In the genomic region with DNA sequence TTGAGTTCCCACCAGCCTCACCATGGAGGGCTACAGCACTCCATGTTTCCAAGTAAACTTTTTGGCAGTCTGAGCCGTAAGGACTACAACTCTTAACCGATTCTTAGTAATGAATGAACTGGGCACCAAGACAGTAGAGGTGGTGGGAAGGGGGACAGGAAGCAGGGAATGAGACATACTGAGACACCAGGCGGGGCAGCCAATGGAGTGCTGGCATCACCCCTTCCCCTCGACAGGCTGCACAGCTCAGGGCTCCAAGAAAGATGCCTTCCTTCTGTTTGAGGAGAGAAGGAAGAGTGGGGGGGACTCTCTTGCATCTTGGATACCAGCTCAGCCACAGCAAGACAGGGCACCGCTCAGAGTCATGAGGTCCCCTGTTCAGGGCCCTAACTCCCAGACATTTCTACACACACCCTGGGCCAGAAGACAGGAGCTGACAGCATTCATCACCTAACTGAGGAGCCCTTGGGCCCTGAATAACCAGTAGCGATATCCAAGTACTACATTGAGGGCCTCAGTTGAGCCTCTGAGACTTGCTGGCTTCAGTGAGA, we compare ENCODE assay signal across 8 cellular contexts. TPM values are rescaled to one million over a fixed set of nuclear protein-coding genes. Genes with fewer than 3 reads are reported as not detected.
A peak's percentile ranks its signal among the peaks of the same experiment; 100 is the strongest.
DNase-seq lines count a peak whose midpoint lies in the region; ATAC-seq lines count a peak whose summit lies in the region.

No MANE protein-coding gene starts in this region.

- H3K9me3 Mint-ChIP-seq in activated T-cell treated with anti-CD3 and anti-CD28 coated beads, Interleukin-2, amount 50 U/mL, for 24 hours, result no peaks in the 10 kb centered on the region
- no peaks in the 10 kb centered on the region for H3K9me3 Mint-ChIP-seq in activated T-helper 2 cell treated with anti-CD3 and anti-CD28 coated beads, Interferon-gamma antibody, Interleukin-2, Interleukin-4, amounts not matched to agents 10 μg/mL and 5 μg/mL and 100 μg/mL, durations not matched to agents 14 hours and 24 hours and 36 hours
- no peaks in the 10 kb centered on the region for H3K9me3 Mint-ChIP-seq in stimulated activated naive B cell treated with anti-CD40 and anti-IgM and Interleukin-4, amounts not matched to agents 10 μg/mL and 1 μg/mL and 100 μg/mL, for 72 hours

- peak; percentile 8 for ATAC-seq in HG02981 (IDR thresholded peaks at IDR 0.05; ENCODE audit: unreplicated experiment)
- peak; percentile 21 to 25 for ATAC-seq in stimulated activated naive B cell treated with anti-CD40 and anti-IgM and Interleukin-4, amounts not matched to agents 10 μg/mL and 1 μg/mL and 100 μg/mL, for 72 hours (replicated peaks)
- no peak for ATAC-seq in GM19452 (IDR thresholded peaks at IDR 0.05; ENCODE audit: unreplicated experiment)
- no peak for ATAC-seq in HG03521 (IDR thresholded peaks at IDR 0.05; ENCODE audit: unreplicated experiment)

- intact Hi-C loops in activated T-helper 2 cell treated with anti-CD3 and anti-CD28 coated beads, Interferon-gamma antibody, Interleukin-2, Interleukin-4, amounts not matched to agents 10 μg/mL and 5 μg/mL and 100 μg/mL, durations not matched to agents 14 hours and 24 hours and 36 hours (cut with micrococcal nuclease), result loop anchor here (1.0 to 5.0 kb wide), 2 partner anchors 46 to 112 kb away; a partner anchor contains a TSS

- H3K4me3 Mint-ChIP-seq in activated T-cell treated with anti-CD3 and anti-CD28 coated beads, Interleukin-2, amount 50 U/mL, for 24 hours, result no peak overlapping the region
- no peak overlapping the region for H3K4me3 Mint-ChIP-seq in activated T-helper 2 cell treated with anti-CD3 and anti-CD28 coated beads, Interferon-gamma antibody, Interleukin-2, Interleukin-4, amounts not matched to agents 10 μg/mL and 5 μg/mL and 100 μg/mL, durations not matched to agents 14 hours and 24 hours and 36 hours (ENCODE audit: low read depth)
- H3K4me3 Mint-ChIP-seq in stimulated activated naive B cell treated with anti-CD40 and anti-IgM and Interleukin-4, amounts not matched to agents 10 μg/mL and 1 μg/mL and 100 μg/mL, for 72 hours, result peak overlapping the region; percentile 53 to 57

- DNase-seq in activated T-cell treated with anti-CD3 and anti-CD28 coated beads, Interleukin-2, amount 50 U/mL, for 24 hours, result no peak
- no peak for DNase-seq in activated T-cell treated with anti-CD3 and anti-CD28 coated beads for 4 hours
- no peak for DNase-seq in activated T-helper 2 cell treated with anti-CD3 and anti-CD28 coated beads, Interferon-gamma antibody, Interleukin-2, Interleukin-4, amounts not matched to agents 10 μg/mL and 5 μg/mL and 100 μg/mL, durations not matched to agents 14 hours and 24 hours and 36 hours (ENCODE audit: low spot score)
- no peak for DNase-seq in stimulated activated naive B cell treated with anti-CD40 and anti-IgM and Interleukin-4, amounts not matched to agents 10 μg/mL and 1 μg/mL and 100 μg/mL, for 72 hours
- no peak for DNase-seq in NCI-H1694 (lab: John Stamatoyannopoulos, UW)

- H3K4me1 Mint-ChIP-seq in activated T-cell treated with anti-CD3 and anti-CD28 coated beads, Interleukin-2, amount 50 U/mL, for 24 hours (ENCODE audit: low read depth), result peaks cover 69% of the 10 kb centered on the region
- H3K4me1 Mint-ChIP-seq in activated T-helper 2 cell treated with anti-CD3 and anti-CD28 coated beads, Interferon-gamma antibody, Interleukin-2, Interleukin-4, amounts not matched to agents 10 μg/mL and 5 μg/mL and 100 μg/mL, durations not matched to agents 14 hours and 24 hours and 36 hours (ENCODE audit: low read depth), result peaks cover 44% of the 10 kb centered on the region
- peaks cover 50 to 72% of the 10 kb centered on the region in 2 donors for H3K4me1 Mint-ChIP-seq in stimulated activated naive B cell treated with anti-CD40 and anti-IgM and Interleukin-4, amounts not matched to agents 10 μg/mL and 1 μg/mL and 100 μg/mL, for 72 hours

- H3K27ac Mint-ChIP-seq in activated T-cell treated with anti-CD3 and anti-CD28 coated beads, Interleukin-2, amount 50 U/mL, for 24 hours, result peak overlapping the region; percentile 92
- H3K27ac Mint-ChIP-seq in activated T-helper 2 cell treated with anti-CD3 and anti-CD28 coated beads, Interferon-gamma antibody, Interleukin-2, Interleukin-4, amounts not matched to agents 10 μg/mL and 5 μg/mL and 100 μg/mL, durations not matched to agents 14 hours and 24 hours and 36 hours, result peak overlapping the region; percentile 58
- peak overlapping the region; percentile 95 for H3K27ac Mint-ChIP-seq in stimulated activated naive B cell treated with anti-CD40 and anti-IgM and Interleukin-4, amounts not matched to agents 10 μg/mL and 1 μg/mL and 100 μg/mL, for 72 hours

- H3K27me3 Mint-ChIP-seq in activated T-cell treated with anti-CD3 and anti-CD28 coated beads, Interleukin-2, amount 50 U/mL, for 24 hours, result no peaks in the 10 kb centered on the region
- no peaks in the 10 kb centered on the region for H3K27me3 Mint-ChIP-seq in activated T-helper 2 cell treated with anti-CD3 and anti-CD28 coated beads, Interferon-gamma antibody, Interleukin-2, Interleukin-4, amounts not matched to agents 10 μg/mL and 5 μg/mL and 100 μg/mL, durations not matched to agents 14 hours and 24 hours and 36 hours (ENCODE audit: low read depth)
- H3K27me3 Mint-ChIP-seq in stimulated activated naive B cell treated with anti-CD40 and anti-IgM and Interleukin-4, amounts not matched to agents 10 μg/mL and 1 μg/mL and 100 μg/mL, for 72 hours, result no peaks in the 10 kb centered on the region

- H3K36me3 Mint-ChIP-seq in activated T-cell treated with anti-CD3 and anti-CD28 coated beads, Interleukin-2, amount 50 U/mL, for 24 hours (ENCODE audit: low read depth), result peaks cover 5% of the 10 kb centered on the region
- no peaks in the 10 kb centered on the region for H3K36me3 Mint-ChIP-seq in activated T-helper 2 cell treated with anti-CD3 and anti-CD28 coated beads, Interferon-gamma antibody, Interleukin-2, Interleukin-4, amounts not matched to agents 10 μg/mL and 5 μg/mL and 100 μg/mL, durations not matched to agents 14 hours and 24 hours and 36 hours (ENCODE audit: low read depth)
- H3K36me3 Mint-ChIP-seq in stimulated activated naive B cell treated with anti-CD40 and anti-IgM and Interleukin-4, amounts not matched to agents 10 μg/mL and 1 μg/mL and 100 μg/mL, for 72 hours, result peaks cover 0 to 4% of the 10 kb centered on the region in 2 donors

RNA-seq across cellular contexts. Expression of a gene that starts 45.2 kb away (rescaled TPM):
- 87.4 and 89.3 TPM in 2 replicates for total RNA-seq in activated T-helper 2 cell treated with anti-CD3 and anti-CD28 coated beads, Interferon-gamma antibody, Interleukin-2, Interleukin-4, amounts not matched to agents 10 μg/mL and 5 μg/mL and 100 μg/mL, durations not matched to agents 14 hours and 24 hours and 36 hours

Comparison
In these comparisons a context has a peak if more than half of its experiments do, and no peak if none do; other contexts are left out.
1. H3K4me3 Mint-ChIP-seq: peak in stimulated activated naive B cell treated with anti-CD40 and anti-IgM and Interleukin-4, amounts not matched to agents 10 μg/mL and 1 μg/mL and 100 μg/mL, for 72 hours (2 of 2); none in activated T-cell treated with anti-CD3 and anti-CD28 coated beads, Interleukin-2, amount 50 U/mL, for 24 hours (single experiment) and activated T-helper 2 cell treated with anti-CD3 and anti-CD28 coated beads, Interferon-gamma antibody, Interleukin-2, Interleukin-4, amounts not matched to agents 10 μg/mL and 5 μg/mL and 100 μg/mL, durations not matched to agents 14 hours and 24 hours and 36 hours (single experiment).
2. ATAC-seq: peak in HG02981 (single experiment) and stimulated activated naive B cell treated with anti-CD40 and anti-IgM and Interleukin-4, amounts not matched to agents 10 μg/mL and 1 μg/mL and 100 μg/mL, for 72 hours (2 of 2); none in GM19452 (single experiment) and HG03521 (single experiment).
3. Peak in every context shown above with its lines, with median percentiles within 50 percentile points of each other: H3K27ac Mint-ChIP-seq.